In the genomic region with DNA sequence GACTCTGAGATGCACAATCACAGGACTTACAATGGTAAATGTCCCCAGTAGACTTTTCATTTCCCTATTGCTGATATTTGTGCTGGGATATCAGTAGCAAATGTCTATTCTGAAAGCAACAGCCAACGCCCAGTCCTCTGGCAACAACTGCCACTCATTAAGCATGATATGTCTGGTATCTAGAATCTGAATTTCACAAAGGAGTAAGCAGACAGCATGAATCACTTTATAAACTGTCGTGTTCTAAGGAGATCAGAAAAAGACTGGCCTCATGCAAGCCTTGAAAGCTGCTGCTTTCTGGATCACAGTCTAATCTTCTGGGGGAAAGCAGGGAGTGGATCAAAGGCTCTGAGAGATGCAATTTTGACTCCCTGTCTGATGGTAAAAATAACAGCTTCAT, we compare ENCODE assay signal across 22 cellular contexts.
DNase-seq lines count a peak whose midpoint lies in the region; ATAC-seq and TF ChIP-seq lines count a peak whose summit lies in the region.
"Had no signal": no experiment of that assay in that cellular context is flagged by ENCODE, and none has a peak within 500 bp of the region (broad histone marks: within the 10 kb centered on the region; RNA-seq: fewer than 3 reads in every experiment).

No MANE protein-coding gene starts in this region.

- H3K36me3 Mint-ChIP-seq in immature natural killer cell: no peaks in the 10 kb centered on the region
- H3K36me3 Mint-ChIP-seq: activated naive CD8-positive, alpha-beta T cell; memory B cell had no signal

- peak; percentile 27 for DNase-seq in Daoy (ENCODE audit: low read depth)
- no peak for DNase-seq in RWPE2 (ENCODE audit: low spot score)
- DNase-seq in fibroblast of mammary gland (ENCODE audit: low read depth): peak; percentile 22
- DNase-seq in retinal pigment epithelial cell (ENCODE audit: low read depth): peak; percentile 23
- DNase-seq in iPS-NIHi7 (ENCODE audit: extremely low spot score): no peak
- no peak for DNase-seq in NOMO-1 treated with dmso at 0.1 percent for 144 hours (lab: John Stamatoyannopoulos, UW; ENCODE audit: unreplicated experiment)
- DNase-seq in immature natural killer cell: no peak
- DNase-seq: activated CD4-positive, alpha-beta memory T cell treated with anti-CD3 and anti-CD28 coated beads, Interleukin-2, amount 10 ng/mL, durations not matched to agents 7 days and 5 days; activated T-cell treated with anti-CD3 and anti-CD28 coated beads, Interleukin-2, amount 50 U/mL, for 4 hours; caudate nucleus; effector memory CD4-positive, alpha-beta T cell; KBM-7; NCI-H2171; NCI-H748 treated with DMSO at 0.1 percent for 48 hours; PC-9; stimulated activated CD4-positive, alpha-beta T cell treated with anti-CD3 and anti-CD28 coated beads, Interleukin-2, amount 100 ng/mL, for 24 hours; SW 1271 had no signal

- H3K4me3 ChIP-seq in RWPE2 (ENCODE audit: severe bottlenecking) (no peak overlapping the region), fibroblast of mammary gland (ENCODE audit: control insufficient read depth, low read depth, low read length) (no peak overlapping the region), retinal pigment epithelial cell (ENCODE audit: low read length) (no peak overlapping the region)
- H3K4me3 ChIP-seq: PC-9, suprapubic skin had no signal

- peaks cover 0 to 6% (median 3%) of the 10 kb centered on the region in 3 donors for H3K27me3 Mint-ChIP-seq in immature natural killer cell (ENCODE audit: low read depth in 3 of 3)
- H3K27me3 Mint-ChIP-seq: activated naive CD8-positive, alpha-beta T cell had no signal

- H3K4me3 Mint-ChIP-seq in immature natural killer cell: no peak overlapping the region
- H3K4me3 Mint-ChIP-seq: activated CD4-positive, alpha-beta memory T cell treated with anti-CD3 and anti-CD28 coated beads, Interleukin-2, amount 10 ng/mL, durations not matched to agents 7 days and 5 days; activated naive CD8-positive, alpha-beta T cell; activated T-cell treated with anti-CD3 and anti-CD28 coated beads, Interleukin-2, amount 50 U/mL, for 4 hours; memory B cell had no signal

- peaks cover 0 to 2% (median 0%) of the 10 kb centered on the region in 6 donors for H3K9me3 Mint-ChIP-seq in immature natural killer cell
- H3K9me3 Mint-ChIP-seq: activated CD4-positive, alpha-beta memory T cell treated with anti-CD3 and anti-CD28 coated beads, Interleukin-2, amount 10 ng/mL, durations not matched to agents 7 days and 5 days; activated T-cell treated with anti-CD3 and anti-CD28 coated beads, Interleukin-2, amount 50 U/mL, for 4 hours; memory B cell had no signal

- H3K27ac ChIP-seq in RWPE2 (ENCODE audit: poor library complexity, severe bottlenecking): peak overlapping the region; percentile 56
- H3K27ac ChIP-seq: PC-9, suprapubic skin had no signal

- H3K9me3 ChIP-seq in RWPE2 (ENCODE audit: severe bottlenecking): no peaks in the 10 kb centered on the region
- H3K9me3 ChIP-seq: suprapubic skin had no signal

- H3K27me3 ChIP-seq in RWPE2 (ENCODE audit: insufficient read depth, poor library complexity, severe bottlenecking): no peaks in the 10 kb centered on the region
- H3K27me3 ChIP-seq: suprapubic skin had no signal

- H3K36me3 ChIP-seq in RWPE2 (ENCODE audit: low read depth): no peaks in the 10 kb centered on the region
- H3K36me3 ChIP-seq: suprapubic skin had no signal

- H3K4me1 ChIP-seq in RWPE2 (ENCODE audit: insufficient read depth, poor library complexity, severe bottlenecking): peaks cover 18% of the 10 kb centered on the region

- H3K27ac Mint-ChIP-seq in immature natural killer cell: no peak overlapping the region
- H3K27ac Mint-ChIP-seq: activated CD4-positive, alpha-beta memory T cell treated with anti-CD3 and anti-CD28 coated beads, Interleukin-2, amount 10 ng/mL, durations not matched to agents 7 days and 5 days; activated naive CD8-positive, alpha-beta T cell; memory B cell had no signal

- peak; percentile 84 for ATAC-seq in RWPE2 (ENCODE audit: low read depth)
- no peak for ATAC-seq in esophagus mucosa
- ATAC-seq: activated T-cell treated with anti-CD3 and anti-CD28 coated beads, Interleukin-2, amount 50 U/mL, for 4 hours; right cardiac atrium had no signal

- H3K4me1 Mint-ChIP-seq in immature natural killer cell: no peaks in the 10 kb centered on the region
- H3K4me1 Mint-ChIP-seq: activated CD4-positive, alpha-beta memory T cell treated with anti-CD3 and anti-CD28 coated beads, Interleukin-2, amount 10 ng/mL, durations not matched to agents 7 days and 5 days; memory B cell had no signal

- TF ChIP-seq CTCF in RWPE2 (IDR thresholded peaks at IDR 0.05; ENCODE audit: poor library complexity, severe bottlenecking) (no peak), fibroblast of mammary gland (conservative IDR thresholded peaks at IDR 0.05; ENCODE audit: control insufficient read depth, insufficient read depth, low read depth, low read length) (no peak), retinal pigment epithelial cell (conservative IDR thresholded peaks at IDR 0.05; ENCODE audit: low read depth, low read length) (no peak)

Comparison
In these comparisons a context has a peak if more than half of its experiments do, and no peak if none do; other contexts are left out.
1. DNase-seq: peak in Daoy (single experiment), fibroblast of mammary gland (single experiment) and retinal pigment epithelial cell (single experiment); none in RWPE2 (single experiment), iPS-NIHi7 (single experiment), NOMO-1 treated with dmso at 0.1 percent for 144 hours (single experiment) and immature natural killer cell (0 of 3).